ENCODE assay signal across 9 cellular contexts in the genomic region with DNA sequence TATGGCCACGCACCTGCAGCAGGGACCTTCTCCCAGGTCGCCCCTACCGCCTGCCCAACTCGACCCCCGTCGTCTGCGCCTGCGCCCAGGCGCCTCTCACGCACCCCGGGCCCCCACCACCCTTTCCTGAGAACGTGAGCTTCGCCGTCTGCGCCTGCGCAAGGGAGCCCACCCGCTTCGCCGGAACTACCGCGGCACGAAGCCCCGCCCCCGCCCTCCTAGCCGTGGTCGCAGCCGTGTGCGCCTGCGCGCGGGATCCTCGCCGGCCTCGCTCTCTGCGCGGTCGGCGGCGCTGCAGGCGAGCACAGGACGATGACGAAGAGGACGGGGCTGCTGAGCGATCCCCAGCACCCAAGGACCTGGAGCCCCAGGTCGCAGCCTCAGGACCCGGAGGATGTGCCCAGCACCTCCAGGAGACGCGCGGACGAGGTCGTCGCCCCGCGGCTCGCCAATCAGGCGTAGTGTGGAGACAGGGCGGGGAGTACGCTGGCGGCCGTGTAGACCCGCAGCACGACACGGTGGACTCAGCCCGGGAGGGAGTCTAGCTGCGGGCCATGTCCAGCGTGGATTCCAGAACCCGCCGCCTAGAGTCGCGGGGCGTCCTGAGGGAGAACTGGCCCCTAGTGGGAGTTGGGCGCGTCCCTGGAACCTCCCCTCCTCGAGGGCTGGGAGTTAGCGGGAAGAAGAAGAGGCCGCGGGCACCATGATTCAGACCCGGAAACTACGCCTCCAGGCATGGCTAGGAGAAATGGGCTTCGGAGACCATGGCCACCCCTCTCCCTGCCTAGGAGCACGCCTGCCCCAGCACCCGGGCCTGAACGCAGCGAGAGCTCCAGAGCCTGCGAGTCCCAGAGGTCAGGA.
DNase-seq lines count a peak whose midpoint lies in the region; ATAC-seq and TF ChIP-seq lines count a peak whose summit lies in the region.
"Had no signal": no experiment of that assay in that cellular context is flagged by ENCODE, and none has a peak within 500 bp of the region (broad histone marks: within the 10 kb centered on the region; RNA-seq: fewer than 3 reads in every experiment).

No MANE protein-coding gene starts in this region.

- peak; percentile 23 for DNase-seq in NCI-H345 (lab: John Stamatoyannopoulos, UW)
- no peak for DNase-seq in NCI-H345 treated with DMSO at 0.1 percent for 48 hours (lab: John Stamatoyannopoulos, UW; ENCODE audit: unreplicated experiment)
- DNase-seq in activated T-helper 1 cell treated with anti-CD3 and anti-CD28 coated beads, Interleukin-12 subunit alpha, Interleukin-12 subunit beta, Interleukin-2, Interleukin-4 antibody, amounts not matched to agents 30 ng/mL and 10 ng/mL and 1 ng/mL, durations not matched to agents 14 hours and 24 hours and 36 hours (ENCODE audit: low spot score): peak; percentile 59
- DNase-seq in fibroblast of lung (ENCODE audit: low read depth in 2 of 2): peak; percentile 50 to 74
- DNase-seq in occipital lobe (lab: John Stamatoyannopoulos, UW): peak; percentile 62
- DNase-seq in smooth muscle cell (lab: John Stamatoyannopoulos, UW; ENCODE audit: unreplicated experiment): no peak

- H3K27ac Mint-ChIP-seq in activated T-helper 1 cell treated with anti-CD3 and anti-CD28 coated beads, Interleukin-12 subunit alpha, Interleukin-12 subunit beta, Interleukin-2, Interleukin-4 antibody, amounts not matched to agents 30 ng/mL and 10 ng/mL and 1 ng/mL, durations not matched to agents 14 hours and 24 hours and 36 hours: peak overlapping the region; percentile 44

- no peaks in the 10 kb centered on the region for H3K4me1 Mint-ChIP-seq in activated T-helper 1 cell treated with anti-CD3 and anti-CD28 coated beads, Interleukin-12 subunit alpha, Interleukin-12 subunit beta, Interleukin-2, Interleukin-4 antibody, amounts not matched to agents 30 ng/mL and 10 ng/mL and 1 ng/mL, durations not matched to agents 14 hours and 24 hours and 36 hours (ENCODE audit: low read depth)

- H3F3A ChIP-seq in smooth muscle cell (ENCODE audit: low read depth): peaks cover 5% of the 10 kb centered on the region

- H4K20me1 ChIP-seq in fibroblast of lung (ENCODE audit: control insufficient read depth, extremely low read depth, insufficient read depth, low read length): no peaks in the 10 kb centered on the region
- no peaks in the 10 kb centered on the region for H4K20me1 ChIP-seq in smooth muscle cell (ENCODE audit: low read depth)
- H4K20me1 ChIP-seq: BLaER1 treated with 17β-estradiol and CSF1 and Interleukin-3, amounts not matched to agents 10 nM and 100 nM had no signal

- H3K4me1 ChIP-seq in fibroblast of lung (ENCODE audit: control insufficient read depth, extremely low read depth, insufficient read depth, low read length) (no peaks in the 10 kb centered on the region), stomach smooth muscle (ENCODE audit: control insufficient read depth, insufficient read depth, low read length) (peaks cover 6% of the 10 kb centered on the region), smooth muscle cell (ENCODE audit: low read depth) (peaks cover 3% of the 10 kb centered on the region)

- WGBS in smooth muscle cell (ENCODE audit: low lambda C conversion rate): 96% methylated on average over 70 of the region's 85 CpGs

- peak overlapping the region; percentile 79 for H3K4me2 ChIP-seq in fibroblast of lung (ENCODE audit: extremely low read depth, insufficient read depth, low read length)
- H3K4me2 ChIP-seq in smooth muscle cell: no peak overlapping the region
- H3K4me2 ChIP-seq: BLaER1 treated with 17β-estradiol and CSF1 and Interleukin-3, amounts not matched to agents 10 nM and 100 nM had no signal

- H3K27me3 ChIP-seq in fibroblast of lung (ENCODE audit: control insufficient read depth, insufficient read depth, low read length) (no peaks in the 10 kb centered on the region), stomach smooth muscle (ENCODE audit: control insufficient read depth in 1 of 2, insufficient read depth in 2 of 2, low read length in 2 of 2) (no peaks in the 10 kb centered on the region), smooth muscle cell (ENCODE audit: low read depth) (no peaks in the 10 kb centered on the region)
- H3K27me3 ChIP-seq: BLaER1 treated with 17β-estradiol and CSF1 and Interleukin-3, amounts not matched to agents 10 nM and 100 nM had no signal

- H2AFZ ChIP-seq in fibroblast of lung (ENCODE audit: low read length): peak overlapping the region; percentile 90
- no peak overlapping the region for H2AFZ ChIP-seq in smooth muscle cell (ENCODE audit: low read depth)

- H3K36me3 Mint-ChIP-seq in activated T-helper 1 cell treated with anti-CD3 and anti-CD28 coated beads, Interleukin-12 subunit alpha, Interleukin-12 subunit beta, Interleukin-2, Interleukin-4 antibody, amounts not matched to agents 30 ng/mL and 10 ng/mL and 1 ng/mL, durations not matched to agents 14 hours and 24 hours and 36 hours (ENCODE audit: low read depth): no peaks in the 10 kb centered on the region

- intact Hi-C loops in activated T-helper 1 cell treated with anti-CD3 and anti-CD28 coated beads, Interleukin-12 subunit alpha, Interleukin-12 subunit beta, Interleukin-2, Interleukin-4 antibody, amounts not matched to agents 30 ng/mL and 10 ng/mL and 1 ng/mL, durations not matched to agents 14 hours and 24 hours and 36 hours (cut with micrococcal nuclease): loop anchor here (2.0 kb wide), 1 partner anchor 15 kb away; no protein-coding TSS in a partner anchor

- TF ChIP-seq CTCF in fibroblast of lung (conservative IDR thresholded peaks at IDR 0.05 in 1 of 2, IDR thresholded peaks at IDR 0.05 in 1 of 2; ENCODE audit: low read depth in 1 of 2, low read length in 2 of 2): no peak
- TF ChIP-seq CTCF in smooth muscle cell (IDR thresholded peaks at IDR 0.05; ENCODE audit: borderline replicate concordance, insufficient read depth, poor library complexity, severe bottlenecking): no peak

- H3K27me3 Mint-ChIP-seq in activated T-helper 1 cell treated with anti-CD3 and anti-CD28 coated beads, Interleukin-12 subunit alpha, Interleukin-12 subunit beta, Interleukin-2, Interleukin-4 antibody, amounts not matched to agents 30 ng/mL and 10 ng/mL and 1 ng/mL, durations not matched to agents 14 hours and 24 hours and 36 hours (ENCODE audit: insufficient read depth): peaks cover 7% of the 10 kb centered on the region

- H3K27ac ChIP-seq in fibroblast of lung (ENCODE audit: insufficient read depth, low read length): peak overlapping the region; percentile 61
- no peak overlapping the region for H3K27ac ChIP-seq in stomach smooth muscle (ENCODE audit: low read length)
- no peak overlapping the region for H3K27ac ChIP-seq in smooth muscle cell (ENCODE audit: low read depth)
- H3K27ac ChIP-seq: BLaER1 treated with 17β-estradiol and CSF1 and Interleukin-3, amounts not matched to agents 10 nM and 100 nM had no signal

- H3K79me2 ChIP-seq in fibroblast of lung (ENCODE audit: control insufficient read depth, insufficient read depth, low read length): no peaks in the 10 kb centered on the region
- no peaks in the 10 kb centered on the region for H3K79me2 ChIP-seq in smooth muscle cell (ENCODE audit: low read depth)

- no peaks in the 10 kb centered on the region for H3K36me3 ChIP-seq in fibroblast of lung (ENCODE audit: control insufficient read depth, insufficient read depth, low read length)
- H3K36me3 ChIP-seq in stomach smooth muscle (ENCODE audit: control insufficient read depth in 2 of 2, insufficient read depth in 2 of 2, low read length in 2 of 2): no peaks in the 10 kb centered on the region
- no peaks in the 10 kb centered on the region for H3K36me3 ChIP-seq in smooth muscle cell (ENCODE audit: low read depth)
- H3K36me3 ChIP-seq: BLaER1 treated with 17β-estradiol and CSF1 and Interleukin-3, amounts not matched to agents 10 nM and 100 nM had no signal

- H3K4me3 Mint-ChIP-seq in activated T-helper 1 cell treated with anti-CD3 and anti-CD28 coated beads, Interleukin-12 subunit alpha, Interleukin-12 subunit beta, Interleukin-2, Interleukin-4 antibody, amounts not matched to agents 30 ng/mL and 10 ng/mL and 1 ng/mL, durations not matched to agents 14 hours and 24 hours and 36 hours: peak overlapping the region; percentile 82

- H3K9me3 ChIP-seq in fibroblast of lung (ENCODE audit: control insufficient read depth, insufficient read depth, low read depth, low read length): no peaks in the 10 kb centered on the region
- peaks cover 0 to 4% of the 10 kb centered on the region in 2 donors for H3K9me3 ChIP-seq in stomach smooth muscle (ENCODE audit: control insufficient read depth in 2 of 2, low read length in 2 of 2)
- no peaks in the 10 kb centered on the region for H3K9me3 ChIP-seq in smooth muscle cell (replicated peaks; ENCODE audit: low read depth)

- H3K9me3 Mint-ChIP-seq in activated T-helper 1 cell treated with anti-CD3 and anti-CD28 coated beads, Interleukin-12 subunit alpha, Interleukin-12 subunit beta, Interleukin-2, Interleukin-4 antibody, amounts not matched to agents 30 ng/mL and 10 ng/mL and 1 ng/mL, durations not matched to agents 14 hours and 24 hours and 36 hours: peaks cover 4% of the 10 kb centered on the region

- ATAC-seq in HG02610 (IDR thresholded peaks at IDR 0.05; ENCODE audit: unreplicated experiment): no peak

- H3K4me3 ChIP-seq in fibroblast of lung (replicated peaks in 1 of 4; ENCODE audit: control extremely low read depth in 1 of 4, insufficient read depth in 1 of 4, low read depth in 3 of 4, low read length in 4 of 4) (peak overlapping the region; percentile 49 to 64 (median 54)), stomach smooth muscle (ENCODE audit: low read length in 2 of 2) (peak overlapping the region; percentile 77 to 79), smooth muscle cell (no peak overlapping the region)
- H3K4me3 ChIP-seq: BLaER1 treated with 17β-estradiol and CSF1 and Interleukin-3, amounts not matched to agents 10 nM and 100 nM had no signal

- peak overlapping the region; percentile 66 for H3K9ac ChIP-seq in fibroblast of lung (ENCODE audit: insufficient read depth, low read length)
- H3K9ac ChIP-seq in stomach smooth muscle (ENCODE audit: low read length in 2 of 2): peak overlapping the region; percentile 64 to 79
- H3K9ac ChIP-seq in smooth muscle cell (ENCODE audit: low read depth): no peak overlapping the region
- H3K9ac ChIP-seq: BLaER1 treated with 17β-estradiol and CSF1 and Interleukin-3, amounts not matched to agents 10 nM and 100 nM had no signal

Comparison
In these comparisons a context has a peak if more than half of its experiments do, and no peak if none do; other contexts are left out.
1. DNase-seq: peak in NCI-H345 (single experiment), activated T-helper 1 cell treated with anti-CD3 and anti-CD28 coated beads, Interleukin-12 subunit alpha, Interleukin-12 subunit beta, Interleukin-2, Interleukin-4 antibody, amounts not matched to agents 30 ng/mL and 10 ng/mL and 1 ng/mL, durations not matched to agents 14 hours and 24 hours and 36 hours (single experiment), fibroblast of lung (2 of 2) and occipital lobe (single experiment); none in NCI-H345 treated with DMSO at 0.1 percent for 48 hours (single experiment) and smooth muscle cell (single experiment).